In genomic region chr16:67428146-67428731, GRCh38 we compare ENCODE assay signal across 1 cellular context.
TF ChIP-seq lines count a peak whose summit lies in the region.

No MANE protein-coding gene starts in this region.

TF ChIP-seq in GM23338, 12 proteins besides CTCF, POLR2A, EP300 and RAD21 (continued from another document):
- no peak for TF ChIP-seq ZNF462 (CRISPR knock-in tag; IDR thresholded peaks at IDR 0.05)
- no peak for TF ChIP-seq REST (IDR thresholded peaks at IDR 0.05; ENCODE audit: unreplicated experiment)
- no peak for TF ChIP-seq NANOG (IDR thresholded peaks at IDR 0.05; ENCODE audit: borderline replicate concordance)
